1 cellular context compared by ENCODE assay signal in genomic region chr17:49635121-49635520, GRCh38.
TF ChIP-seq lines count a peak whose summit lies in the region.

No MANE protein-coding gene starts in this region.

TF ChIP-seq in GM23338, 12 proteins besides CTCF, POLR2A, EP300 and RAD21:
- TF ChIP-seq NANOG (IDR thresholded peaks at IDR 0.05; ENCODE audit: borderline replicate concordance) (no peak), POLR2AphosphoS5 (IDR thresholded peaks at IDR 0.05; ENCODE audit: low read depth) (no peak), STAT1 (IDR thresholded peaks at IDR 0.05; ENCODE audit: unreplicated experiment) (no peak), ZNF331 (CRISPR knock-in tag; IDR thresholded peaks at IDR 0.05; ENCODE audit: low read depth) (no peak), ZNF114 (CRISPR knock-in tag; IDR thresholded peaks at IDR 0.05) (no peak), ETS1 (IDR thresholded peaks at IDR 0.05) (no peak), REST (IDR thresholded peaks at IDR 0.05; ENCODE audit: unreplicated experiment) (no peak), EZH2phosphoT487 (IDR thresholded peaks at IDR 0.05; ENCODE audit: unreplicated experiment) (no peak), CREB1 (CRISPR knock-in tag; IDR thresholded peaks at IDR 0.05; ENCODE audit: low read depth) (no peak)
